ENCODE assay signal across 8 cellular contexts in genomic region chr22:41946360-41947180, GRCh38.
DNase-seq lines count a peak whose midpoint lies in the region; ATAC-seq and TF ChIP-seq lines count a peak whose summit lies in the region.

A gene with protein sequence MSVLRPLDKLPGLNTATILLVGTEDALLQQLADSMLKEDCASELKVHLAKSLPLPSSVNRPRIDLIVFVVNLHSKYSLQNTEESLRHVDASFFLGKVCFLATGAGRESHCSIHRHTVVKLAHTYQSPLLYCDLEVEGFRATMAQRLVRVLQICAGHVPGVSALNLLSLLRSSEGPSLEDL (minus strand): TSS chr22:41947152. CDS start chr22:41947076, 76 bp downstream.

- ATAC-seq in GM19023 (IDR thresholded peaks at IDR 0.05; ENCODE audit: unreplicated experiment) (peak; percentile 87), HG03196 (IDR thresholded peaks at IDR 0.05; ENCODE audit: unreplicated experiment) (peak; percentile 66)

- peak within 1 kb of the TSS; percentile 91 for H3K4me3 ChIP-seq in AG10803 (ENCODE audit: low read length)

- peak; percentile 45 for TF ChIP-seq CTCF in AG10803 (conservative IDR thresholded peaks at IDR 0.05; ENCODE audit: low read length)

- peak; percentile 88 for DNase-seq in AG10803 (ENCODE audit: low read depth)
- peak; percentile 94 for DNase-seq in NCI-H345 (lab: John Stamatoyannopoulos, UW)
- peak; percentile 76 to 85 (median 82) for DNase-seq in activated CD4-positive, CD25-positive, alpha-beta regulatory T cell (lab: John Stamatoyannopoulos, UW)
- DNase-seq in central memory CD4-positive, alpha-beta T cell: peak; percentile 84
- DNase-seq in inferior parietal cortex (ENCODE audit: extremely low spot score): peak; percentile 87
- DNase-seq in smooth muscle cell of the brain vasculature (ENCODE audit: low read depth, low spot score): peak; percentile 82

Comparison
In these comparisons a context has a peak if more than half of its experiments do, and no peak if none do; other contexts are left out.
1. Peak in every context shown above with its lines: DNase-seq, ATAC-seq and H3K4me3 ChIP-seq.